ENCODE assay signal across 8 cellular contexts in the genomic region with DNA sequence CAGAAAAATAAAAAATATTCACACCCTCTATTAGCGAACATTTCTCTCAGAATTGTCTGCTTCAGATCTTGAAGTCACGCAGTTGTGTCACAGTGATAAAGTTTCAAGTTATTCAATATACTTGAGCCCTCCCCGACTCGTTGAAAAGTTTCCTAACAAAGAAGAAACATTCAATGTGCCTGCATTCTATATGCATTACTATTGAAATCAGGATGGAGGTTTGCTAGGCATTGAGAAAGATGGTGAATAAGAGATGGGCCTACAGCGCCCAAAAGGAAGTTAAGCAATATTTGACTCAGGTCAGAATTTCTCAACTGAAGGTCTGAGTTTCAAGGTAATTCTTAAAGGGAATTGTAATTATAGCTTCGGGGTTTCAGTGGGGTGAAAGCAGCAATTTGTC. TPM values are rescaled to one million over a fixed set of nuclear protein-coding genes. Genes with fewer than 3 reads are reported as not detected.
A peak's percentile ranks its signal among the peaks of the same experiment; 100 is the strongest.
DNase-seq lines count a peak whose midpoint lies in the region; ATAC-seq, FAIRE-seq and TF ChIP-seq lines count a peak whose summit lies in the region.

No MANE protein-coding gene starts in this region.

- H3K4me3 Mint-ChIP-seq in IgD-negative memory B cell: no peak overlapping the region
- no peak overlapping the region for H3K4me3 Mint-ChIP-seq in astrocyte (ENCODE audit: unreplicated experiment)

- no peak for TF ChIP-seq POLR2A in right lobe of liver (IDR thresholded peaks at IDR 0.05)

- H3K79me2 ChIP-seq in ACC112 (ENCODE audit: control insufficient read depth, insufficient read depth, low read length, unreplicated experiment) (no peaks in the 10 kb centered on the region), astrocyte (ENCODE audit: insufficient read depth, low read length) (no peaks in the 10 kb centered on the region)

- H3K4me1 Mint-ChIP-seq in IgD-negative memory B cell (peaks cover 1 to 13% (median 6%) of the 10 kb centered on the region in 3 donors), astrocyte (ENCODE audit: low read depth, unreplicated experiment) (peaks cover 5% of the 10 kb centered on the region)

- H2AFZ ChIP-seq in ACC112 (ENCODE audit: low read length, unreplicated experiment) (peak overlapping the region; percentile 57), astrocyte (ENCODE audit: low read depth, low read length) (peak overlapping the region; percentile 47)

- H3K27me3 ChIP-seq in ACC112 (ENCODE audit: insufficient read depth, low read length): no peaks in the 10 kb centered on the region
- no peaks in the 10 kb centered on the region for H3K27me3 ChIP-seq in astrocyte (ENCODE audit: insufficient read depth, low read length)
- H3K27me3 ChIP-seq in right lobe of liver: no peaks in the 10 kb centered on the region
- no peaks in the 10 kb centered on the region for H3K27me3 ChIP-seq in right atrium auricular region

- H3K4me3 ChIP-seq in ACC112 (ENCODE audit: low read depth, low read length) (peak overlapping the region; percentile 59), astrocyte (ENCODE audit: insufficient read depth, low read depth, low read length) (no peak overlapping the region), right lobe of liver (no peak overlapping the region), right atrium auricular region (no peak overlapping the region)

- intact Hi-C loops in right lobe of liver (cut with DNase I): loop anchor here (5.0 to 10.0 kb wide), 2 partner anchors 373 to 376 kb away; no protein-coding TSS in a partner anchor

- no peak for TF ChIP-seq CTCF in astrocyte (IDR thresholded peaks at IDR 0.05; ENCODE audit: insufficient read depth, low read depth, low read length)
- TF ChIP-seq CTCF in right lobe of liver (IDR thresholded peaks at IDR 0.05): no peak
- no peak for TF ChIP-seq CTCF in right atrium auricular region (IDR thresholded peaks at IDR 0.05)

- H3K27ac ChIP-seq in ACC112 (ENCODE audit: low read depth, low read length) (peak overlapping the region; percentile 90), astrocyte (ENCODE audit: low read depth, low read length) (no peak overlapping the region), right lobe of liver (peak overlapping the region in 2 of 3 donors; percentile 24 to 44), right atrium auricular region (peak overlapping the region in 1 of 2 donors; percentile 28)

- H3K9me3 Mint-ChIP-seq in IgD-negative memory B cell: no peaks in the 10 kb centered on the region
- H3K9me3 Mint-ChIP-seq in astrocyte (ENCODE audit: unreplicated experiment): no peaks in the 10 kb centered on the region

- H3K4me1 ChIP-seq in ACC112 (ENCODE audit: control insufficient read depth, insufficient read depth, low read length, unreplicated experiment) (peaks cover 31% of the 10 kb centered on the region), astrocyte (ENCODE audit: insufficient read depth, low read length) (no peaks in the 10 kb centered on the region), right lobe of liver (peaks cover 0 to 9% (median under 1%) of the 10 kb centered on the region in 4 donors), right atrium auricular region (peaks cover 0 to 4% of the 10 kb centered on the region in 2 donors)

- H3K36me3 ChIP-seq in ACC112 (ENCODE audit: insufficient read depth, low read length) (no peaks in the 10 kb centered on the region), astrocyte (ENCODE audit: insufficient read depth, low read length) (no peaks in the 10 kb centered on the region), right lobe of liver (peaks cover 0 to 4% (median 2%) of the 10 kb centered on the region in 4 donors), right atrium auricular region (no peaks in the 10 kb centered on the region)

- FAIRE-seq in astrocyte (lab: Jason Lieb, UNC): no peak

- ATAC-seq in right lobe of liver: peak in 3 of 4 donors; percentile 59 to 73 (median 62)
- ATAC-seq in HG03565 (IDR thresholded peaks at IDR 0.05; ENCODE audit: unreplicated experiment): no peak

- H4K20me1 ChIP-seq in astrocyte (ENCODE audit: insufficient read depth, low read length): no peaks in the 10 kb centered on the region

- H3K27ac Mint-ChIP-seq in IgD-negative memory B cell: peak overlapping the region in 2 of 3 donors; percentile 2 to 33
- H3K27ac Mint-ChIP-seq in astrocyte (ENCODE audit: unreplicated experiment): no peak overlapping the region

- peaks cover 4% of the 10 kb centered on the region for H3K36me3 Mint-ChIP-seq in IgD-negative memory B cell
- H3K36me3 Mint-ChIP-seq in astrocyte (ENCODE audit: low read depth, unreplicated experiment): peaks cover 5% of the 10 kb centered on the region

- DNase-seq in astrocyte (ENCODE audit: low read depth) (peak; percentile 20), right lobe of liver (no peak), nucleus accumbens (lab: John Stamatoyannopoulos, UW) (no peak), T-helper 2 cell (no peak), right atrium auricular region (ENCODE audit: low spot score) (no peak)

- 20% methylated on average over 6 of the region's 6 CpGs for WGBS in right lobe of liver (ENCODE audit: insufficient coverage, low coverage, low lambda C conversion rate, missing lambda C conversion rate)

- peak overlapping the region; percentile 17 for H3K9ac ChIP-seq in astrocyte (ENCODE audit: low read length)

- no peaks in the 10 kb centered on the region for H3K27me3 Mint-ChIP-seq in IgD-negative memory B cell
- H3K27me3 Mint-ChIP-seq in astrocyte (ENCODE audit: low read depth, unreplicated experiment): no peaks in the 10 kb centered on the region

- H3K9me3 ChIP-seq in astrocyte (ENCODE audit: insufficient read depth, low read depth, low read length) (no peaks in the 10 kb centered on the region), right lobe of liver (no peaks in the 10 kb centered on the region), right atrium auricular region (no peaks in the 10 kb centered on the region)

- H3K4me2 ChIP-seq in astrocyte (ENCODE audit: low read length): peak overlapping the region; percentile 32

RNA-seq across cellular contexts. Expression of a gene that starts 6.1 kb away (rescaled TPM):
- 13.0 TPM for polyA plus RNA-seq in IgD-negative memory B cell
- 1.0 and 2.3 TPM in 2 replicates for total RNA-seq in astrocyte
- total RNA-seq in right lobe of liver: 1 to 10 TPM; 3.4 to 4.8 (median 4.1) TPM
- 1 to 10 TPM; 1.4 to 3.7 TPM for total RNA-seq in right atrium auricular region

RNA-seq across cellular contexts. Expression of a gene that starts 29.9 kb away (rescaled TPM):
- 25.6 TPM for polyA plus RNA-seq in IgD-negative memory B cell
- total RNA-seq in astrocyte: 31.2 and 34.2 TPM in 2 replicates
- total RNA-seq in right lobe of liver: 10 to 100 TPM in 5 of 6 experiments, 1 to 10 TPM in 1; 9.9 to 20.8 (median 12.7) TPM
- 10 to 100 TPM; 25.6 to 26.1 TPM for total RNA-seq in right atrium auricular region
